Comparison of ENCODE assay signal across 5 cellular contexts in the genomic region with DNA sequence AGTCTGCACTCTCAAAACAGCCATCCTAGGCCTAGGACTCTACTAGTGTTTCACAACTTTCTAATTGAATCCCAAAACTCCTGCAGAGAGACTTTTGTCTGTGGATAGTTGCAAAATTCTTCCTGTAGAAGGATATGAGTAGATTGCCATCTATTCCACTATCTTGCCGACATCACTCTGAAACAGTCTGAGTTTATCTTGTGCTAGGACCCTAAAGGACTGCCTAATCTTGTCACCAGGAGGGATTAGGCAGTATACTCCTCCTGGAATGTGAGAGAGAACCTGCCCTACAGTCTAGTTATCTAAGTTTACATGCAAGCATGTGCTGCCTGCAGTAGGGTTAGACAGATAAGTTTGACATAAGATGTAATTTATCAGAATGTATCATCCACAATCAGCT.
"Had no signal": no experiment of that assay in that cellular context is flagged by ENCODE, and none has a peak within 500 bp of the region (broad histone marks: within the 10 kb centered on the region; RNA-seq: fewer than 3 reads in every experiment).

No MANE protein-coding gene starts in this region.

- H3K4me1 ChIP-seq: HAP-1 had no signal

- H3K9me3 ChIP-seq: HAP-1 had no signal

- H3K27ac ChIP-seq: HL-60 had no signal

- H3K36me3 ChIP-seq: HAP-1 had no signal

- H3K4me2 ChIP-seq: GM23338 had no signal

- H2AFZ ChIP-seq: GM23338 had no signal

- H3K4me3 ChIP-seq: GM23338, HAP-1 had no signal

- DNase-seq: H7, HFFc6 had no signal
